1 cellular context compared by ENCODE assay signal in genomic region chr15:59594991-59595390, GRCh38.
TF ChIP-seq lines count a peak whose summit lies in the region.

No MANE protein-coding gene starts in this region.

TF ChIP-seq in HepG2, 621 proteins besides CTCF, POLR2A, EP300 and RAD21:
- TF ChIP-seq SATB2 (CRISPR knock-in tag; IDR thresholded peaks at IDR 0.05) (no peak), THYN1 (CRISPR knock-in tag; IDR thresholded peaks at IDR 0.05; ENCODE audit: borderline replicate concordance, low read depth) (no peak), ZBTB34 (CRISPR knock-in tag; IDR thresholded peaks at IDR 0.05) (no peak), GATA4 (IDR thresholded peaks at IDR 0.05; ENCODE audit: borderline replicate concordance, low read depth) (no peak), ZNF558 (CRISPR knock-in tag; IDR thresholded peaks at IDR 0.05; ENCODE audit: borderline replicate concordance) (no peak), NFRKB (IDR thresholded peaks at IDR 0.05) (no peak), SNAPC5 (CRISPR knock-in tag; IDR thresholded peaks at IDR 0.05; ENCODE audit: borderline replicate concordance) (no peak), ZMYM3 (CRISPR knock-in tag; IDR thresholded peaks at IDR 0.05) (no peak), EED (CRISPR knock-in tag; IDR thresholded peaks at IDR 0.05) (no peak), SMAD3 (CRISPR knock-in tag; IDR thresholded peaks at IDR 0.05) (no peak), UBTF (CRISPR knock-in tag; IDR thresholded peaks at IDR 0.05) (no peak), ZGPAT (CRISPR knock-in tag; IDR thresholded peaks at IDR 0.05) (no peak), REL (CRISPR knock-in tag; conservative IDR thresholded peaks at IDR 0.05) (no peak), CBX2 (IDR thresholded peaks at IDR 0.05; ENCODE audit: low read depth, low read length) (no peak), CBX2 (CRISPR knock-in tag; IDR thresholded peaks at IDR 0.05; ENCODE audit: low read depth) (no peak)
